Comparison of ENCODE assay signal across 33 cellular contexts in the genomic region with DNA sequence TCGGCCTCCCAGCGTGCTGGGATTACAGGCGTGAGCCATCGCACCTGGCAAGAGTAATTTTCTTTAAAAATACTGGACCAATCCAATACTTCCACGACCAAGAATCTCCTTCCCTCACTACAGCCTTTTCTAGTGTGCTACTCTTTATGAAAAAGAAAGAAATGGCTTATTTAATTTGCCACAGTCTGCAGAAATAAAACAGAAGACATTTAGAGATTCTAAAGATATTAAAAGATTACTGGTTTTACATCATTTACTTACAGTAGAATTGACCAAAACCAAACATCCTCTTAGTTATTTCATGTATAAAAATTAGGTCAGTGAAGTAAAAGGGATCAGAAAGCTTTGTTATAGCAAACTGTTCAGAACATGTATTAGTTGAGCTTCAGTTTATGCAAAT.
"Had no signal": no experiment of that assay in that cellular context is flagged by ENCODE, and none has a peak within 500 bp of the region (broad histone marks: within the 10 kb centered on the region; RNA-seq: fewer than 3 reads in every experiment).

No MANE protein-coding gene starts in this region.

- ATAC-seq: activated CD8-positive, alpha-beta T cell treated with anti-CD3 and anti-CD28 coated beads for 36 hours; activated naive CD4-positive, alpha-beta T cell treated with anti-CD3 and anti-CD28 coated beads, Interleukin-2, amount 50 U/mL, for 72 hours; activated T-cell treated with anti-CD3 and anti-CD28 coated beads, Interleukin-2, amount 50 U/mL, for 4 hours; activated T-cell treated with anti-CD3 and anti-CD28 coated beads, Interleukin-2, amount 50 U/mL, for 72 hours; activated T-helper 17 cell treated with anti-CD3 and anti-CD28 coated beads, Interleukin-2, amount 50 U/mL, for 72 hours; body of pancreas; T-helper 17 cell had no signal

- H3K4me3 ChIP-seq: adrenal gland, body of pancreas, breast epithelium had no signal

- H3K27me3 Mint-ChIP-seq: activated B cell treated with CpG ODN at 0.5 μM for 24 hours; activated CD4-positive, alpha-beta memory T cell treated with anti-CD3 and anti-CD28 coated beads for 36 hours; activated CD4-positive, alpha-beta T cell treated with anti-CD3 and anti-CD28 coated beads, Interleukin-2, amount 10 ng/mL, durations not matched to agents 24 days and 14 days; activated CD8-positive, alpha-beta T cell treated with anti-CD3 and anti-CD28 coated beads for 36 hours; activated naive CD8-positive, alpha-beta T cell treated with anti-CD3 and anti-CD28 coated beads for 36 hours; activated T-helper 17 cell treated with anti-CD3 and anti-CD28 coated beads, Interleukin-2, amount 50 U/mL, for 72 hours; T-helper 17 cell had no signal

- H3K4me1 ChIP-seq: adrenal gland, body of pancreas, breast epithelium had no signal

- H3K9me3 Mint-ChIP-seq: activated B cell treated with CpG ODN at 0.5 μM for 24 hours; activated CD4-positive, alpha-beta memory T cell treated with anti-CD3 and anti-CD28 coated beads for 36 hours; activated CD4-positive, alpha-beta T cell treated with anti-CD3 and anti-CD28 coated beads, Interleukin-2, amount 10 ng/mL, durations not matched to agents 24 days and 14 days; activated T-helper 1 cell treated with anti-CD3 and anti-CD28 coated beads, Interleukin-12 subunit alpha, Interleukin-12 subunit beta, Interleukin-2, Interleukin-4 antibody, amounts not matched to agents 30 ng/mL and 10 ng/mL and 1 ng/mL, durations not matched to agents 14 hours and 24 hours and 36 hours; T-helper 2 cell treated with Interferon-gamma antibody and Interleukin-4, amounts not matched to agents 5 μg/mL and 100 μg/mL, for 36 hours had no signal

- H3K36me3 ChIP-seq: adrenal gland, brain microvascular endothelial cell, breast epithelium had no signal

- H3K9me3 ChIP-seq: adrenal gland, body of pancreas, breast epithelium had no signal

- H3K4me1 Mint-ChIP-seq: activated B cell treated with CpG ODN at 0.5 μM for 24 hours; activated CD4-positive, alpha-beta T cell treated with anti-CD3 and anti-CD28 coated beads, Interleukin-2, amount 10 ng/mL, durations not matched to agents 24 days and 14 days; activated naive CD8-positive, alpha-beta T cell treated with anti-CD3 and anti-CD28 coated beads for 36 hours; activated T-helper 17 cell treated with anti-CD3 and anti-CD28 coated beads, Interleukin-2, amount 50 U/mL, for 72 hours; T-helper 17 cell had no signal

- DNase-seq: activated B cell treated with CpG ODN at 0.5 μM for 24 hours; activated CD4-positive, alpha-beta memory T cell treated with anti-CD3 and anti-CD28 coated beads for 36 hours; activated CD4-positive, alpha-beta T cell treated with anti-CD3 and anti-CD28 coated beads for 4 hours; activated CD4-positive, alpha-beta T cell treated with anti-CD3 and anti-CD28 coated beads, Interleukin-2, amount 10 ng/mL, durations not matched to agents 24 days and 14 days; activated CD4-positive, alpha-beta T cell treated with anti-CD3 and anti-CD28 coated beads, Interleukin-2, amount 50 U/mL, for 1 hour; activated CD4-positive, alpha-beta T cell treated with anti-CD3 and anti-CD28 coated beads, Interleukin-2, amount 50 U/mL, for 4 hours; activated CD4-positive, CD25-positive, alpha-beta regulatory T cell treated with anti-CD3 and anti-CD28 coated beads, Interleukin-2, amount 50 U/mL, for 72 hours; activated CD8-positive, alpha-beta memory T cell treated with anti-CD3 and anti-CD28 coated beads, Interleukin-2, amount 50 U/mL, for 4 hours; activated CD8-positive, alpha-beta T cell treated with anti-CD3 and anti-CD28 coated beads for 36 hours; activated effector memory CD4-positive, alpha-beta T cell treated with anti-CD3 and anti-CD28 coated beads, Interleukin-2, amount 50 U/mL, for 16 hours; activated gamma-delta T cell treated with Interleukin-2 at 50 U/mL for 16 hours; activated naive CD4-positive, alpha-beta T cell; activated naive CD4-positive, alpha-beta T cell treated with anti-CD3 and anti-CD28 coated beads for 36 hours; activated naive CD4-positive, alpha-beta T cell treated with anti-CD3 and anti-CD28 coated beads, Interleukin-2, amount 50 U/mL, for 16 hours; activated naive CD8-positive, alpha-beta T cell treated with anti-CD3 and anti-CD28 coated beads for 36 hours; activated T-cell treated with anti-CD3 and anti-CD28 coated beads for 4 hours; activated T-cell treated with anti-CD3 and anti-CD28 coated beads, Interleukin-2, amount 50 U/mL, for 1 hour; activated T-cell treated with anti-CD3 and anti-CD28 coated beads, Interleukin-2, amount 50 U/mL, for 4 hours; activated T-cell treated with anti-CD3 and anti-CD28 coated beads, Interleukin-2, amount 50 U/mL, for 72 hours; adrenal gland; amniotic stem cell; aorta; body of pancreas; brain microvascular endothelial cell; central memory CD4-positive, alpha-beta T cell; T-helper 17 cell; T-helper 9 cell had no signal

- H3K27me3 ChIP-seq: adrenal gland, body of pancreas, brain microvascular endothelial cell, breast epithelium had no signal

- H3K36me3 Mint-ChIP-seq: activated CD4-positive, alpha-beta memory T cell treated with anti-CD3 and anti-CD28 coated beads for 36 hours; activated naive CD4-positive, alpha-beta T cell treated with anti-CD3 and anti-CD28 coated beads, Interleukin-2, amount 50 U/mL, for 72 hours; activated naive CD8-positive, alpha-beta T cell treated with anti-CD3 and anti-CD28 coated beads for 36 hours had no signal

- H3K27ac ChIP-seq: adrenal gland, body of pancreas, brain microvascular endothelial cell, breast epithelium, VCaP had no signal

- H3K4me3 Mint-ChIP-seq: activated B cell treated with CpG ODN at 0.5 μM for 24 hours; activated CD4-positive, alpha-beta memory T cell treated with anti-CD3 and anti-CD28 coated beads for 36 hours; activated CD4-positive, alpha-beta T cell treated with anti-CD3 and anti-CD28 coated beads, Interleukin-2, amount 10 ng/mL, durations not matched to agents 24 days and 14 days; activated CD8-positive, alpha-beta T cell treated with anti-CD3 and anti-CD28 coated beads for 36 hours; activated naive CD4-positive, alpha-beta T cell treated with anti-CD3 and anti-CD28 coated beads for 36 hours; activated naive CD8-positive, alpha-beta T cell treated with anti-CD3 and anti-CD28 coated beads for 36 hours; activated T-cell treated with anti-CD3 and anti-CD28 coated beads, Interleukin-2, amount 50 U/mL, for 4 hours; activated T-cell treated with anti-CD3 and anti-CD28 coated beads, Interleukin-2, amount 50 U/mL, for 72 hours; activated T-helper 1 cell treated with anti-CD3 and anti-CD28 coated beads, Interleukin-12 subunit alpha, Interleukin-12 subunit beta, Interleukin-2, Interleukin-4 antibody, amounts not matched to agents 30 ng/mL and 10 ng/mL and 1 ng/mL, durations not matched to agents 14 hours and 24 hours and 36 hours; activated T-helper 17 cell treated with anti-CD3 and anti-CD28 coated beads, Interleukin-2, amount 50 U/mL, for 72 hours; T-helper 17 cell; T-helper 2 cell treated with Interferon-gamma antibody and Interleukin-4, amounts not matched to agents 5 μg/mL and 100 μg/mL, for 36 hours had no signal

- H3K27ac Mint-ChIP-seq: activated B cell treated with CpG ODN at 0.5 μM for 24 hours; activated CD4-positive, alpha-beta memory T cell treated with anti-CD3 and anti-CD28 coated beads for 36 hours; activated CD4-positive, alpha-beta T cell treated with anti-CD3 and anti-CD28 coated beads, Interleukin-2, amount 10 ng/mL, durations not matched to agents 24 days and 14 days; activated CD8-positive, alpha-beta T cell treated with anti-CD3 and anti-CD28 coated beads for 36 hours; activated naive CD4-positive, alpha-beta T cell treated with anti-CD3 and anti-CD28 coated beads for 36 hours; activated naive CD4-positive, alpha-beta T cell treated with anti-CD3 and anti-CD28 coated beads, Interleukin-2, amount 50 U/mL, for 72 hours; activated naive CD8-positive, alpha-beta T cell treated with anti-CD3 and anti-CD28 coated beads for 36 hours; activated T-cell treated with anti-CD3 and anti-CD28 coated beads, Interleukin-2, amount 50 U/mL, for 72 hours; activated T-helper 1 cell treated with anti-CD3 and anti-CD28 coated beads, Interleukin-12 subunit alpha, Interleukin-12 subunit beta, Interleukin-2, Interleukin-4 antibody, amounts not matched to agents 30 ng/mL and 10 ng/mL and 1 ng/mL, durations not matched to agents 14 hours and 24 hours and 36 hours; activated T-helper 17 cell treated with anti-CD3 and anti-CD28 coated beads, Interleukin-2, amount 50 U/mL, for 72 hours; T-helper 17 cell; T-helper 2 cell treated with Interferon-gamma antibody and Interleukin-4, amounts not matched to agents 5 μg/mL and 100 μg/mL, for 36 hours had no signal
